In the genomic region with DNA sequence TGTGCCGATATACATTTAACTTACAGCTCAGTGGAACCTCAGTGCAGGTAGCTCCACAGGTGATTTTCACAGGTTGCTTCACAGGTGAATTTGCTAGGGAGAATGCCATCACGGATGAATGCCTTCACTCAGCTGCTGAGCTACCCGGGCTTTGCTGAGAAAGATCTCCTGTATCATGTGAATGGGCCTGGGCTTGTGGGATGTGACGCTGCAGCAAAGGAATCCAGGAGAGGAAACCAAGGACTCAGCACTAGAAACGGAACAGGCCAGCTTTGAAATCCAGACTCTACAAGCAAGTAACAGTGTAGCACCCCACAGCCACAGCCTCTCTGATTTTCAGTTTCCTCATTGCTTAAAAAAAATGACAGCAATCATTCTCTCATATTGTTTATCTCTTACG, we compare ENCODE assay signal across 15 cellular contexts.
A peak's percentile ranks its signal among the peaks of the same experiment; 100 is the strongest.
DNase-seq lines count a peak whose midpoint lies in the region; TF ChIP-seq lines count a peak whose summit lies in the region.
"Had no signal": no experiment of that assay in that cellular context is flagged by ENCODE, and none has a peak within 500 bp of the region (broad histone marks: within the 10 kb centered on the region; RNA-seq: fewer than 3 reads in every experiment).

No MANE protein-coding gene starts in this region.

- H3K27me3 ChIP-seq in neuronal stem cell (ENCODE audit: control insufficient read depth in 3 of 3, insufficient read depth in 3 of 3, low read depth in 1 of 3, low read length in 3 of 3), result no peaks in the 10 kb centered on the region
- H3K27me3 ChIP-seq: BLaER1 had no signal

- H3K4me1 ChIP-seq in neuronal stem cell (ENCODE audit: control insufficient read depth in 2 of 2, insufficient read depth in 1 of 2, low read depth in 1 of 2, low read length in 2 of 2), result peaks cover 0 to 2% of the 10 kb centered on the region in 2 donors
- H3K4me1 ChIP-seq: BLaER1, Caco-2 had no signal

- no peak overlapping the region for H2AFZ ChIP-seq in neuronal stem cell (ENCODE audit: low read length)
- H2AFZ ChIP-seq: GM23248 had no signal

- TF ChIP-seq CTCF in epithelial cell of proximal tubule (conservative IDR thresholded peaks at IDR 0.05; ENCODE audit: low read depth, low read length), result no peak
- no peak for TF ChIP-seq CTCF in RWPE1 (conservative IDR thresholded peaks at IDR 0.05; ENCODE audit: low read depth)

- H2BK120ac ChIP-seq in neuronal stem cell (ENCODE audit: low read depth, low read length), result no peak overlapping the region

- H3K4ac ChIP-seq in neuronal stem cell (ENCODE audit: low read length), result no peak overlapping the region

- no peak overlapping the region for H2BK15ac ChIP-seq in neuronal stem cell (ENCODE audit: low read length)

- no peak overlapping the region for H2BK12ac ChIP-seq in neuronal stem cell (ENCODE audit: low read length)

- no peak overlapping the region for H3K4me3 ChIP-seq in epithelial cell of proximal tubule (ENCODE audit: low read depth, low read length)
- H3K4me3 ChIP-seq in neuronal stem cell (ENCODE audit: low read length in 2 of 2), result no peak overlapping the region
- H3K4me3 ChIP-seq: BLaER1, GM23248 had no signal

- H3K4me2 ChIP-seq in neuronal stem cell (ENCODE audit: insufficient read depth, low read length, poor library complexity, severe bottlenecking), result no peak overlapping the region
- H3K4me2 ChIP-seq: BLaER1 had no signal

- H2AK5ac ChIP-seq in neuronal stem cell (ENCODE audit: low read depth, low read length), result no peak overlapping the region

- no peak overlapping the region for H4K8ac ChIP-seq in neuronal stem cell (ENCODE audit: low read depth, low read length)

- POLR2A ChIA-PET in RWPE1 (lab: Yijun Ruan, JAX; ENCODE audit: low non-redundant PET), result interaction anchor here (0.6 kb wide), 1 partner anchor 85 kb away, joined by 4 read pairs; no protein-coding TSS in a partner anchor

- no peaks in the 10 kb centered on the region for H3K36me3 ChIP-seq in neuronal stem cell (replicated peaks in 1 of 2; ENCODE audit: control insufficient read depth in 2 of 2, insufficient read depth in 2 of 2, low read length in 2 of 2)
- H3K36me3 ChIP-seq: BLaER1 had no signal

- H3K18ac ChIP-seq in neuronal stem cell (ENCODE audit: low read length), result no peak overlapping the region

- H3K14ac ChIP-seq in neuronal stem cell (ENCODE audit: low read length), result no peak overlapping the region

- no peak overlapping the region for H4K91ac ChIP-seq in neuronal stem cell (ENCODE audit: low read depth, low read length, poor library complexity)

- no peaks in the 10 kb centered on the region for H3K9me3 ChIP-seq in neuronal stem cell (replicated peaks in 1 of 2; ENCODE audit: control insufficient read depth in 2 of 2, insufficient read depth in 1 of 2, low read depth in 1 of 2, low read length in 2 of 2)
- H3K9me3 ChIP-seq: BLaER1, Caco-2 had no signal

- no peak overlapping the region for H3K27ac ChIP-seq in RWPE1
- no peak overlapping the region for H3K27ac ChIP-seq in neuronal stem cell (replicated peaks; ENCODE audit: low read length)
- H3K27ac ChIP-seq: BLaER1, GM23248 had no signal

- CTCF ChIA-PET in RWPE1 (lab: Yijun Ruan, JAX), result no interaction called here

- H3K23ac ChIP-seq in neuronal stem cell (ENCODE audit: low read depth, low read length, poor library complexity), result no peak overlapping the region

- DNase-seq in Daoy (ENCODE audit: low read depth), result peak; percentile 22
- peak; percentile 57 for DNase-seq in epithelial cell of proximal tubule (ENCODE audit: low read depth)
- DNase-seq in glomerular visceral epithelial cell (ENCODE audit: extremely low spot score), result peak; percentile 64
- DNase-seq in non-pigmented ciliary epithelial cell (ENCODE audit: low read depth), result peak; percentile 2
- no peak for DNase-seq in RWPE1 (ENCODE audit: low spot score)
- no peak for DNase-seq in neuronal stem cell (ENCODE audit: low spot score)
- DNase-seq in NCI-H187 (lab: John Stamatoyannopoulos, UW), result no peak
- no peak for DNase-seq in OCI-M1 (lab: John Stamatoyannopoulos, UW)
- DNase-seq: 8988T; AML-193; Caco-2; CD8-positive, alpha-beta memory T cell; DMS53; GM23248 had no signal

- WGBS in neuronal stem cell (ENCODE audit: extremely low coverage in 2 of 2, insufficient read length in 2 of 2, insufficient replicate concordance in 1 of 2), 2 donors, result no CpG with 5 or more reads among the region's 6 CpGs

- peaks cover 3% of the 10 kb centered on the region for H3K79me1 ChIP-seq in neuronal stem cell (ENCODE audit: low read depth, low read length)

- no peak overlapping the region for H2BK5ac ChIP-seq in neuronal stem cell (ENCODE audit: low read length)

- H3K9ac ChIP-seq in neuronal stem cell (ENCODE audit: low read depth, low read length, poor library complexity), result no peak overlapping the region
- H3K9ac ChIP-seq: BLaER1, GM23248 had no signal

Comparison
In these comparisons a context has a peak if more than half of its experiments do, and no peak if none do; other contexts are left out.
1. DNase-seq: peak in Daoy (single experiment), epithelial cell of proximal tubule (single experiment), glomerular visceral epithelial cell (single experiment) and non-pigmented ciliary epithelial cell (single experiment); none in RWPE1 (single experiment), neuronal stem cell (single experiment), NCI-H187 (0 of 2) and OCI-M1 (single experiment).